Comparison of ENCODE assay signal across 17 cellular contexts in the genomic region with DNA sequence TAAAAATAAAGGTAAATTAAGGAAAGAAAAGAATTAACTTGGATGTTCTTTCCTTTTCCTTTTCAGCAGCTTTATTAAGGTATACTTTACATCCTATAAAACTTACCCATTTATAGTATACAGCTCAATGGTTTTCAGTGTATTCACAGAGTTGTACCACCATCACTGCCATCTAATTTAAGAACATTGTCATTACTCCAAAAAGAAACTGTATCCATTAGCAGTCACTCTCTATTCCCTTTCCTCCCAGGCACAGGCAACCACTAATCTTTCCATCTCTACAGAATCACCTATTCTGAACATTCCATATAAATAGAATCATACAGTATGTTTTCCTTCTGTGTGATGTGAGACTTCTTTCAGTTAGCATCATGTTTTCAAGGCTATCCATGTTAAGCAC. TPM values are rescaled to one million over a fixed set of nuclear protein-coding genes. Genes with fewer than 3 reads are reported as not detected.
A peak's percentile ranks its signal among the peaks of the same experiment; 100 is the strongest.
DNase-seq lines count a peak whose midpoint lies in the region; ATAC-seq and TF ChIP-seq lines count a peak whose summit lies in the region.
"Had no signal": no experiment of that assay in that cellular context is flagged by ENCODE, and none has a peak within 500 bp of the region (broad histone marks: within the 10 kb centered on the region; RNA-seq: fewer than 3 reads in every experiment).

No MANE protein-coding gene starts in this region.

- peak overlapping the region in 2 of 4 donors; percentile 44 to 45 for H3K27ac ChIP-seq in gastrocnemius medialis
- H3K27ac ChIP-seq in substantia nigra (ENCODE audit: low read depth, low read length, poor library complexity, severe bottlenecking), result no peak overlapping the region
- H3K27ac ChIP-seq: 22Rv1, A549, C4-2B had no signal

- no peak overlapping the region for H3K4me3 ChIP-seq in gastrocnemius medialis
- H3K4me3 ChIP-seq: A549, GM23338 had no signal

- no peaks in the 10 kb centered on the region for H3K9me3 Mint-ChIP-seq in activated T-cell treated with anti-CD3 and anti-CD28 coated beads, Interleukin-2, amount 50 U/mL, for 24 hours
- H3K9me3 Mint-ChIP-seq in effector memory CD8-positive, alpha-beta T cell, result no peaks in the 10 kb centered on the region
- no peaks in the 10 kb centered on the region for H3K9me3 Mint-ChIP-seq in HFFc6
- H3K9me3 Mint-ChIP-seq: CD4-positive, alpha-beta T cell; GM23338 had no signal

- no peak for ATAC-seq in effector memory CD8-positive, alpha-beta T cell (replicated peaks)
- ATAC-seq in gastrocnemius medialis, result peak; percentile 67 to 72
- ATAC-seq: A549, GM23338 had no signal

- no peak overlapping the region for H3K4me3 Mint-ChIP-seq in activated T-cell treated with anti-CD3 and anti-CD28 coated beads, Interleukin-2, amount 50 U/mL, for 24 hours
- no peak overlapping the region for H3K4me3 Mint-ChIP-seq in effector memory CD8-positive, alpha-beta T cell
- no peak overlapping the region for H3K4me3 Mint-ChIP-seq in HFFc6
- H3K4me3 Mint-ChIP-seq: CD4-positive, alpha-beta T cell; GM23338 had no signal

- TF ChIP-seq CTCF in gastrocnemius medialis (IDR thresholded peaks at IDR 0.05 in 4 of 5, conservative IDR thresholded peaks at IDR 0.05 in 1 of 5) (no peak), HFFc6 (IDR thresholded peaks at IDR 0.05) (no peak)

- H3K27me3 ChIP-seq in gastrocnemius medialis, result no peaks in the 10 kb centered on the region

- peaks cover 28% of the 10 kb centered on the region for H3K36me3 Mint-ChIP-seq in activated T-cell treated with anti-CD3 and anti-CD28 coated beads, Interleukin-2, amount 50 U/mL, for 24 hours (ENCODE audit: low read depth)
- H3K36me3 Mint-ChIP-seq in effector memory CD8-positive, alpha-beta T cell (ENCODE audit: insufficient read depth), result peaks cover 41% of the 10 kb centered on the region
- H3K36me3 Mint-ChIP-seq in HFFc6 (ENCODE audit: low read depth), result no peaks in the 10 kb centered on the region

- H3K9me3 ChIP-seq in gastrocnemius medialis, result no peaks in the 10 kb centered on the region
- H3K9me3 ChIP-seq: A549 had no signal

- peaks cover 0 to 14% of the 10 kb centered on the region in 2 donors for H3K36me3 ChIP-seq in gastrocnemius medialis

- peaks cover 2% of the 10 kb centered on the region for H3K4me1 Mint-ChIP-seq in activated T-cell treated with anti-CD3 and anti-CD28 coated beads, Interleukin-2, amount 50 U/mL, for 24 hours (ENCODE audit: low read depth)
- peaks cover 0 to 4% of the 10 kb centered on the region in 2 donors for H3K4me1 Mint-ChIP-seq in effector memory CD8-positive, alpha-beta T cell (ENCODE audit: low read depth in 2 of 2)
- peaks cover 6% of the 10 kb centered on the region for H3K4me1 Mint-ChIP-seq in HFFc6 (ENCODE audit: low read depth)
- H3K4me1 Mint-ChIP-seq: GM23338 had no signal

- H3K27ac Mint-ChIP-seq in activated T-cell treated with anti-CD3 and anti-CD28 coated beads, Interleukin-2, amount 50 U/mL, for 24 hours, result peak overlapping the region; percentile 20
- peak overlapping the region; percentile 10 to 29 for H3K27ac Mint-ChIP-seq in effector memory CD8-positive, alpha-beta T cell
- no peak overlapping the region for H3K27ac Mint-ChIP-seq in HFFc6
- H3K27ac Mint-ChIP-seq: CD4-positive, alpha-beta T cell; GM23338 had no signal

- no peak for DNase-seq in activated T-cell treated with anti-CD3 and anti-CD28 coated beads, Interleukin-2, amount 50 U/mL, for 24 hours
- DNase-seq in activated T-cell treated with anti-CD3 and anti-CD28 coated beads for 4 hours (no peak), gastrocnemius medialis (no peak), HFFc6 (no peak), substantia nigra (lab: John Stamatoyannopoulos, UW) (no peak)
- DNase-seq in effector memory CD8-positive, alpha-beta T cell, result no peak
- DNase-seq in activated CD4-positive, alpha-beta T cell treated with anti-CD3 and anti-CD28 coated beads for 4 hours, result no peak
- DNase-seq: AML-193; CD4-positive, alpha-beta T cell; DMS153; DMS79; GF-D8; HCEC 1CT had no signal

- no peaks in the 10 kb centered on the region for H3K27me3 Mint-ChIP-seq in activated T-cell treated with anti-CD3 and anti-CD28 coated beads, Interleukin-2, amount 50 U/mL, for 24 hours
- H3K27me3 Mint-ChIP-seq in effector memory CD8-positive, alpha-beta T cell, result no peaks in the 10 kb centered on the region
- H3K27me3 Mint-ChIP-seq in HFFc6 (ENCODE audit: insufficient read depth), result peaks cover 5% of the 10 kb centered on the region
- H3K27me3 Mint-ChIP-seq: CD4-positive, alpha-beta T cell had no signal

- TF ChIP-seq POLR2A in gastrocnemius medialis (IDR thresholded peaks at IDR 0.05), result no peak

- in situ Hi-C loops in gastrocnemius medialis (cut with MboI; ENCODE audit: low sequenced_read_pairs in 4 of 4), result no loop called here

- H3K4me1 ChIP-seq in gastrocnemius medialis, result peaks cover 0 to 7% of the 10 kb centered on the region in 2 donors
- H3K4me1 ChIP-seq: A549 had no signal

- intact Hi-C loops in gastrocnemius medialis (cut with DNase I; ENCODE audit: low total_unique reads), result no loop called here

RNA-seq across cellular contexts. Expression of gene TNRC6B, which starts 38.9 kb away (rescaled TPM):
- 10 to 100 TPM; 31.9 to 76.7 (median 57.0) TPM for total RNA-seq in gastrocnemius medialis
- total RNA-seq in HFFc6 (2021; fragmentation: NEBNext Ultra II Directional; extraction: Animal tissue kit (Norgen Biotek cat#: 25700)), result 10 to 100 TPM; 30.8 to 36.3 (median 34.3) TPM
